Comparison of ENCODE assay signal across 10 cellular contexts in genomic region chr1:182249201-182249676, GRCh38.
DNase-seq lines count a peak whose midpoint lies in the region; ATAC-seq and TF ChIP-seq lines count a peak whose summit lies in the region.
"Had no signal": no experiment of that assay in that cellular context is flagged by ENCODE, and none has a peak within 500 bp of the region (broad histone marks: within the 10 kb centered on the region; RNA-seq: fewer than 3 reads in every experiment).

No MANE protein-coding gene starts in this region.

- H4K91ac ChIP-seq in neuronal stem cell (ENCODE audit: low read depth, low read length, poor library complexity): no peak overlapping the region

- no peak overlapping the region for H2BK120ac ChIP-seq in neuronal stem cell (ENCODE audit: low read depth, low read length)

- H4K8ac ChIP-seq in neuronal stem cell (ENCODE audit: low read depth, low read length): no peak overlapping the region

- no peaks in the 10 kb centered on the region for H3K27me3 ChIP-seq in neuronal stem cell (ENCODE audit: control insufficient read depth in 3 of 3, insufficient read depth in 3 of 3, low read depth in 1 of 3, low read length in 3 of 3)
- H3K27me3 ChIP-seq in tibial artery: peaks cover 0 to 3% of the 10 kb centered on the region in 2 donors

- no CpG with 5 or more reads among the region's 15 CpGs for WGBS in neuronal stem cell (ENCODE audit: extremely low coverage in 2 of 2, insufficient read length in 2 of 2, insufficient replicate concordance in 1 of 2), 2 donors

- TF ChIP-seq CTCF in omental fat pad (IDR thresholded peaks at IDR 0.05): no peak
- no peak for TF ChIP-seq CTCF in tibial artery (IDR thresholded peaks at IDR 0.05)

- ATAC-seq in GM18519 (IDR thresholded peaks at IDR 0.05; ENCODE audit: low FRiP score, unreplicated experiment): peak; percentile 77
- peak; percentile 84 for ATAC-seq in GM21619 (IDR thresholded peaks at IDR 0.05; ENCODE audit: unreplicated experiment)
- ATAC-seq in HG02840 (IDR thresholded peaks at IDR 0.05; ENCODE audit: low FRiP score, unreplicated experiment): no peak
- ATAC-seq in omental fat pad (ENCODE audit: low FRiP score): no peak
- ATAC-seq: HCT116 had no signal

- no peak overlapping the region for H3K4me2 ChIP-seq in neuronal stem cell (ENCODE audit: insufficient read depth, low read length, poor library complexity, severe bottlenecking)

- H3K9me3 ChIP-seq in neuronal stem cell (replicated peaks in 1 of 2; ENCODE audit: control insufficient read depth in 2 of 2, insufficient read depth in 1 of 2, low read depth in 1 of 2, low read length in 2 of 2) (no peaks in the 10 kb centered on the region), tibial artery (no peaks in the 10 kb centered on the region)

- H3K4me1 ChIP-seq in neuronal stem cell (ENCODE audit: control insufficient read depth in 2 of 2, insufficient read depth in 1 of 2, low read depth in 1 of 2, low read length in 2 of 2) (no peaks in the 10 kb centered on the region), tibial artery (no peaks in the 10 kb centered on the region)

- no peak overlapping the region for H2AFZ ChIP-seq in neuronal stem cell (ENCODE audit: low read length)

- peak; percentile 88 for DNase-seq in NCI-H69 (lab: John Stamatoyannopoulos, UW)
- no peak for DNase-seq in neuronal stem cell (ENCODE audit: low spot score)
- DNase-seq in omental fat pad (ENCODE audit: low spot score): no peak
- DNase-seq in GM03348 (ENCODE audit: low spot score): no peak
- DNase-seq in tibial artery: no peak
- DNase-seq: activated B cell treated with CpG ODN at 0.5 μM for 24 hours had no signal

- no peak overlapping the region for H3K14ac ChIP-seq in neuronal stem cell (ENCODE audit: low read length)

- H3K36me3 ChIP-seq in neuronal stem cell (replicated peaks in 1 of 2; ENCODE audit: control insufficient read depth in 2 of 2, insufficient read depth in 2 of 2, low read length in 2 of 2) (no peaks in the 10 kb centered on the region), tibial artery (no peaks in the 10 kb centered on the region)

- peak overlapping the region; percentile 44 for H3K18ac ChIP-seq in neuronal stem cell (ENCODE audit: low read length)

- H3K27ac ChIP-seq in neuronal stem cell (replicated peaks; ENCODE audit: low read length) (no peak overlapping the region), tibial artery (no peak overlapping the region)

- H3K23ac ChIP-seq in neuronal stem cell (ENCODE audit: low read depth, low read length, poor library complexity): no peak overlapping the region

- intact Hi-C loops in tibial artery (cut with DNase I; ENCODE audit: low total_unique reads): no loop called here

- H2AK5ac ChIP-seq in neuronal stem cell (ENCODE audit: low read depth, low read length): no peak overlapping the region

- H3K4ac ChIP-seq in neuronal stem cell (ENCODE audit: low read length): no peak overlapping the region

- no peaks in the 10 kb centered on the region for H3K79me1 ChIP-seq in neuronal stem cell (ENCODE audit: low read depth, low read length)

- H2BK5ac ChIP-seq in neuronal stem cell (ENCODE audit: low read length): no peak overlapping the region

- no peak overlapping the region for H2BK15ac ChIP-seq in neuronal stem cell (ENCODE audit: low read length)

- no peak overlapping the region for H3K4me3 ChIP-seq in neuronal stem cell (ENCODE audit: low read length in 2 of 2)
- H3K4me3 ChIP-seq in tibial artery: no peak overlapping the region

- no peak overlapping the region for H2BK12ac ChIP-seq in neuronal stem cell (ENCODE audit: low read length)

- H3K9ac ChIP-seq in neuronal stem cell (ENCODE audit: low read depth, low read length, poor library complexity): no peak overlapping the region

Comparison
In these comparisons a context has a peak if more than half of its experiments do, and no peak if none do; other contexts are left out.
1. ATAC-seq: peak in GM18519 (single experiment) and GM21619 (single experiment); none in HG02840 (single experiment) and omental fat pad (single experiment).